1 cellular context compared by ENCODE assay signal in the genomic region with DNA sequence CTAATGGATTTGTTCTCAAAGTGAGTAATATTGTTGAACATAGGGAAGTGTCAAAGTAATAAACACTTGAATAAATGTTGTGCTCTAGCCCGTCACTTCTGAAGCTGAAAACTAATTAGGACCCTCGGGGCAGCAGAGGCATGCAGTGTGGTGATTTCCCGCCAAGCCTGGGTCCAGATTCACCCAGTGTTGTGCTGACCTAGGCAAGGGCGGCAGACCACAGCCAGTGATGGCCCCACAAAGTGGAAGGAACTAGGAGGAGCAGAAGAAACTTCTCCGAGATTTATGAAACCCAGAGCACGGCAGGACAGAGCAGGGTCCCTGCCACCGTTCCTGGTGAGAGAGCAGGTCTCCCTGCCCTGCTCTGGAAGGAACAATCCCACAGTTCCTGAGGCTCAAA.
A peak's percentile ranks its signal among the peaks of the same experiment; 100 is the strongest.
TF ChIP-seq lines count a peak whose summit lies in the region.

No MANE protein-coding gene starts in this region.

TF ChIP-seq in H1, 55 proteins besides CTCF, POLR2A, EP300 and RAD21:
- no peak for TF ChIP-seq PHF8 (conservative IDR thresholded peaks at IDR 0.05; ENCODE audit: low read depth, low read length)
- no peak for TF ChIP-seq BRCA1 (IDR thresholded peaks at IDR 0.05; ENCODE audit: low read depth, low read length)
- no peak for TF ChIP-seq RBBP5 (IDR thresholded peaks at IDR 0.05; ENCODE audit: borderline replicate concordance, low read depth, low read length)
- TF ChIP-seq E2F6 (IDR thresholded peaks at IDR 0.05), result peak; percentile 91
- TF ChIP-seq GABPA (IDR thresholded peaks at IDR 0.05; ENCODE audit: borderline replicate concordance, insufficient read depth, low read length), result no peak
- no peak for TF ChIP-seq TAF1 (IDR thresholded peaks at IDR 0.05; ENCODE audit: low read depth, low read length)
TF ChIP-seq in H1: peak in this region for 1.
